Comparison of ENCODE assay signal across 10 cellular contexts in genomic region chr20:47332381-47333206, GRCh38. TPM values are rescaled to one million over a fixed set of nuclear protein-coding genes. Genes with fewer than 3 reads are reported as not detected.
DNase-seq lines count a peak whose midpoint lies in the region; ATAC-seq and TF ChIP-seq lines count a peak whose summit lies in the region.
"Had no signal": no experiment of that assay in that cellular context is flagged by ENCODE, and none has a peak within 500 bp of the region (broad histone marks: within the 10 kb centered on the region; RNA-seq: fewer than 3 reads in every experiment).

No MANE protein-coding gene starts in this region.

- peak overlapping the region; percentile 53 for H2AK9ac ChIP-seq in IMR-90 (replicated peaks; ENCODE audit: low read depth, low read length, poor library complexity)

- peak overlapping the region; percentile 86 for H2BK15ac ChIP-seq in IMR-90 (ENCODE audit: low read depth, low read length)

- peak overlapping the region; percentile 96 for H2AK5ac ChIP-seq in IMR-90 (ENCODE audit: low read depth, low read length)

- no peak overlapping the region for H3K4me2 ChIP-seq in IMR-90 (ENCODE audit: low read depth, low read length)

- WGBS in IMR-90 (ENCODE audit: extremely low coverage in 2 of 2, insufficient read length in 1 of 2), 2 experiments, result 100% methylated on average over 1 of the region's 8 CpGs; no CpG with 5 or more reads in 1 of the 2 experiments
- 85% methylated on average over 7 of the region's 8 CpGs for WGBS in right lobe of liver (ENCODE audit: insufficient coverage, low coverage, low lambda C conversion rate, missing lambda C conversion rate)

- H3K36me3 ChIP-seq in IMR-90 (ENCODE audit: control insufficient read depth, insufficient read depth, low read length) (peaks cover 7% of the 10 kb centered on the region), ascending aorta (no peaks in the 10 kb centered on the region), right lobe of liver (no peaks in the 10 kb centered on the region)

- no peaks in the 10 kb centered on the region for H3K27me3 ChIP-seq in IMR-90 (ENCODE audit: control insufficient read depth, insufficient read depth, low read length)
- H3K27me3 ChIP-seq in ascending aorta, result no peaks in the 10 kb centered on the region
- H3K27me3 ChIP-seq in right lobe of liver, result no peaks in the 10 kb centered on the region

- TF ChIP-seq RAD21 in IMR-90 (IDR thresholded peaks at IDR 0.05; ENCODE audit: low read length), result no peak

- no peak for ATAC-seq in IMR-90 (ENCODE audit: low read depth)
- no peak for ATAC-seq in right lobe of liver
- no peak for ATAC-seq in stimulated activated memory B cell treated with anti-CD40 and anti-IgM and Interleukin-4, amounts not matched to agents 10 μg/mL and 1 μg/mL and 100 μg/mL, for 72 hours
- ATAC-seq in HG02642 (IDR thresholded peaks at IDR 0.05; ENCODE audit: poor library complexity, unreplicated experiment), result no peak
- ATAC-seq in HG03521 (IDR thresholded peaks at IDR 0.05; ENCODE audit: unreplicated experiment), result no peak
- ATAC-seq in HG03457 (IDR thresholded peaks at IDR 0.05; ENCODE audit: unreplicated experiment), result no peak
- ATAC-seq: stimulated activated naive B cell treated with anti-CD40 and anti-IgM and Interleukin-4, amounts not matched to agents 10 μg/mL and 1 μg/mL and 100 μg/mL, for 72 hours had no signal

- no peak for TF ChIP-seq POLR2A in IMR-90 (IDR thresholded peaks at IDR 0.05; ENCODE audit: low read depth, low read length)
- no peak for TF ChIP-seq POLR2A in right lobe of liver (IDR thresholded peaks at IDR 0.05)

- TF ChIP-seq CTCF in IMR-90 (conservative IDR thresholded peaks at IDR 0.05; ENCODE audit: low read depth, low read length) (no peak), ascending aorta (IDR thresholded peaks at IDR 0.05) (no peak), right lobe of liver (IDR thresholded peaks at IDR 0.05) (no peak)

- H3K79me1 ChIP-seq in IMR-90 (ENCODE audit: low read depth in 1 of 2, low read length in 2 of 2), result peaks cover 35 to 80% of the 10 kb centered on the region in 2 experiments

- H2AFZ ChIP-seq in IMR-90 (replicated peaks; ENCODE audit: low read length, poor library complexity), result no peak overlapping the region

- DNase-seq in IMR-90 (no peak), ascending aorta (ENCODE audit: low spot score in 2 of 2) (no peak), right lobe of liver (no peak)
- DNase-seq: NCI-H2029; SHP77 treated with DMSO at 0.1 percent for 48 hours; stimulated activated naive B cell treated with anti-CD40 and anti-IgM and Interleukin-4, amounts not matched to agents 10 μg/mL and 1 μg/mL and 100 μg/mL, for 72 hours had no signal

- H3K4ac ChIP-seq in IMR-90 (ENCODE audit: low read depth, low read length), result peak overlapping the region; percentile 87

- peak overlapping the region; percentile 71; the same call in 1 of the 2 replicates for H3K23ac ChIP-seq in IMR-90 (ENCODE audit: low read depth, low read length)

- H3K9me3 ChIP-seq in IMR-90 (ENCODE audit: control insufficient read depth, insufficient read depth, low read length) (no peaks in the 10 kb centered on the region), ascending aorta (no peaks in the 10 kb centered on the region), right lobe of liver (no peaks in the 10 kb centered on the region)

- no peak overlapping the region; the same call in 1 of the 2 replicates for H3K56ac ChIP-seq in IMR-90 (ENCODE audit: extremely low read depth, insufficient read depth, low read length)

- dilution Hi-C loops in IMR-90 (cut with HindIII; ENCODE audit: low sequenced_read_pairs, unreplicated experiment), result no loop called here

- H3K4me3 ChIP-seq in IMR-90 (ENCODE audit: insufficient read depth, low read depth, low read length) (no peak overlapping the region), ascending aorta (no peak overlapping the region), right lobe of liver (no peak overlapping the region)

- peak overlapping the region; percentile 20 for H3K27ac ChIP-seq in IMR-90 (ENCODE audit: insufficient read depth, low read length)
- H3K27ac ChIP-seq in ascending aorta, result peak overlapping the region; percentile 82 to 84
- peak overlapping the region in 2 of 3 donors; percentile 83 to 87 for H3K27ac ChIP-seq in right lobe of liver

- peaks cover 60% of the 10 kb centered on the region for H3K4me1 Mint-ChIP-seq in stimulated activated memory B cell treated with anti-CD40 and anti-IgM and Interleukin-4, amounts not matched to agents 10 μg/mL and 1 μg/mL and 100 μg/mL, for 72 hours

- H3K4me1 ChIP-seq in IMR-90 (ENCODE audit: control insufficient read depth, insufficient read depth, low read length), result peaks cover 19% of the 10 kb centered on the region
- peaks cover 7 to 57% of the 10 kb centered on the region in 2 donors for H3K4me1 ChIP-seq in ascending aorta
- peaks cover 0 to 58% (median 15%) of the 10 kb centered on the region in 4 donors for H3K4me1 ChIP-seq in right lobe of liver

- H4K5ac ChIP-seq in IMR-90 (ENCODE audit: low read depth, low read length), result peak overlapping the region; percentile 89

- H3K27ac Mint-ChIP-seq in stimulated activated memory B cell treated with anti-CD40 and anti-IgM and Interleukin-4, amounts not matched to agents 10 μg/mL and 1 μg/mL and 100 μg/mL, for 72 hours, result peak overlapping the region; percentile 62

- H3K27me3 Mint-ChIP-seq in stimulated activated memory B cell treated with anti-CD40 and anti-IgM and Interleukin-4, amounts not matched to agents 10 μg/mL and 1 μg/mL and 100 μg/mL, for 72 hours, result no peaks in the 10 kb centered on the region
- H3K27me3 Mint-ChIP-seq: stimulated activated naive B cell treated with anti-CD40 and anti-IgM and Interleukin-4, amounts not matched to agents 10 μg/mL and 1 μg/mL and 100 μg/mL, for 72 hours had no signal

- peak overlapping the region; percentile 69 for H2BK120ac ChIP-seq in IMR-90 (ENCODE audit: low read depth, low read length)

- no peak overlapping the region for H3K9ac ChIP-seq in IMR-90 (ENCODE audit: low read depth, low read length)

- peak overlapping the region; percentile 63 for H3K14ac ChIP-seq in IMR-90 (replicated peaks; ENCODE audit: low read depth, low read length)

- H3K9me3 Mint-ChIP-seq in stimulated activated memory B cell treated with anti-CD40 and anti-IgM and Interleukin-4, amounts not matched to agents 10 μg/mL and 1 μg/mL and 100 μg/mL, for 72 hours, result no peaks in the 10 kb centered on the region
- H3K9me3 Mint-ChIP-seq: stimulated activated naive B cell treated with anti-CD40 and anti-IgM and Interleukin-4, amounts not matched to agents 10 μg/mL and 1 μg/mL and 100 μg/mL, for 72 hours had no signal

- H2BK20ac ChIP-seq in IMR-90 (ENCODE audit: low read depth, low read length), result peak overlapping the region; percentile 44; the same call in 1 of the 2 replicates

- intact Hi-C loops in IMR-90 (cut with micrococcal nuclease), result no loop called here
- intact Hi-C loops in ascending aorta (cut with DNase I), result no loop called here
- intact Hi-C loops in right lobe of liver (cut with DNase I), result no loop called here

- POLR2A ChIA-PET in IMR-90 (lab: Charles Lee; ENCODE audit: unreplicated experiment), result no interaction called here

- in situ Hi-C loops in IMR-90 (cut with MboI; ENCODE audit: low sequenced_read_pairs), result no loop called here

- peak overlapping the region; percentile 91; the same call in 1 of the 2 replicates for H3K18ac ChIP-seq in IMR-90 (ENCODE audit: low read depth, low read length)

- peaks cover 49% of the 10 kb centered on the region for H3K36me3 Mint-ChIP-seq in stimulated activated memory B cell treated with anti-CD40 and anti-IgM and Interleukin-4, amounts not matched to agents 10 μg/mL and 1 μg/mL and 100 μg/mL, for 72 hours

- no peaks in the 10 kb centered on the region for H4K20me1 ChIP-seq in IMR-90 (ENCODE audit: insufficient read depth, low read length)

- CTCF ChIA-PET in IMR-90 (lab: Yijun Ruan, JAX), result no interaction called here

- no TSS peak for BruUV-seq in IMR-90 (replicated peaks; lab: Mats Ljungman, UMichigan)

- peak overlapping the region; percentile 97 for H4K91ac ChIP-seq in IMR-90 (ENCODE audit: insufficient read depth, low read depth, low read length)

- H4K8ac ChIP-seq in IMR-90 (ENCODE audit: low read depth in 2 of 2, low read length in 2 of 2), result peak overlapping the region; percentile 52 to 75; a peak in 3 of 4 replicates

- peaks cover 23% of the 10 kb centered on the region for H3K9me1 ChIP-seq in IMR-90 (ENCODE audit: insufficient read depth, low read length)

- no peak overlapping the region for H3K4me3 Mint-ChIP-seq in stimulated activated memory B cell treated with anti-CD40 and anti-IgM and Interleukin-4, amounts not matched to agents 10 μg/mL and 1 μg/mL and 100 μg/mL, for 72 hours
- H3K4me3 Mint-ChIP-seq: stimulated activated naive B cell treated with anti-CD40 and anti-IgM and Interleukin-4, amounts not matched to agents 10 μg/mL and 1 μg/mL and 100 μg/mL, for 72 hours had no signal

- H2BK5ac ChIP-seq in IMR-90 (ENCODE audit: low read depth, low read length, poor library complexity, severe bottlenecking), result peak overlapping the region; percentile 95

TF ChIP-seq in IMR-90, 13 proteins besides CTCF, POLR2A, EP300 and RAD21 (continues in another document):
- no peak for TF ChIP-seq FOS (IDR thresholded peaks at IDR 0.05; ENCODE audit: low read depth, low read length)
- no peak for TF ChIP-seq NFE2L2 (IDR thresholded peaks at IDR 0.05; ENCODE audit: low read depth, low read length)
- no peak for TF ChIP-seq USF2 (IDR thresholded peaks at IDR 0.05; ENCODE audit: low read depth, low read length)
- TF ChIP-seq ELK1 (IDR thresholded peaks at IDR 0.05; ENCODE audit: borderline replicate concordance, low read depth, low read length), result no peak

RNA-seq across cellular contexts. Expression of gene ZMYND8, which starts 23.9 kb away (rescaled TPM):
- total RNA-seq in IMR-90 (2012; rRNA removed) (23.6 and 24.0 TPM in 2 replicates), ascending aorta (23.2 TPM), right lobe of liver (10 to 100 TPM in 5 of 6 experiments, 1 to 10 TPM in 1; 7.8 to 25.7 (median 13.8) TPM)
- 28.2 and 28.3 TPM in 2 replicates for polyA plus RNA-seq in IMR-90 (2012; rRNA removed)
- polyA plus RNA-seq in IMR-90 (2012; cell fraction: cytosol; rRNA removed), result 12.6 and 14.1 TPM in 2 replicates
- 43.6 and 72.5 TPM in 2 replicates for polyA plus RNA-seq in IMR-90 (2012; cell fraction: nucleus; rRNA removed; ENCODE audit: low replicate concordance)

Comparison
In these comparisons a context has a peak if more than half of its experiments do, and no peak if none do; other contexts are left out.
1. H3K27ac ChIP-seq: peak in every context shown above with its lines; median percentile 85 in right lobe of liver; 83 in ascending aorta; 20 in IMR-90.